In the genomic region with DNA sequence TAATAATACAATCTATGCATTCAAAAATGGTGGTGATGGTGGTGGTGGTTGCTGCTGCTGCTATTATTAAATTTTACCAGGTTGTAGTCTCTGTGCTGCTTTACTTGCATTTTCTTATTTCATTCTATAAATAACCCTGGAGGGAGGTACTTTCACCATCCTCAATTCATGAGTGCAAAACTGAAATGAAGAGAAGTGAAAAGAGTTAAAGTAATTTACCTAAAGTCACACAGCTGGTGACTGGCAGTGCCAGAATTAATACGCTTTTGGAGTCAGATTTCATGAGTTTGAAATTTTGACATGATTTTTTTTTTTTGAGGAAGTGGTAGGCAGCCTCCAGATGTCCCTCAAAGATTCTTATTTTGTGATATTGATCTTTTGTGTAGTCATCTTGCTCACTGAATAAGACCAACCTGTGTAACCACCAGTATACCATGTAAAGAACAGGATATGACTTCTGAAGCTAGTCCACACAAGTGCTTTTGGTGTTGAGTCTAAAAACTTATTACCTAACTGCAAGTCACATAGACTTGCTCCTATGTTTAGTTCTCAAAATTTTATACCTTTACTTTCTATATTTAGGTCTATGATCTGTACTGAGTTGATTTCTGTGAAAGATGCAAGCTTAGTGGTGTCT, we compare ENCODE assay signal across 1 cellular context.
TF ChIP-seq lines count a peak whose summit lies in the region.

No MANE protein-coding gene starts in this region.

TF ChIP-seq in GM12878, 131 proteins besides CTCF, POLR2A, EP300 and RAD21 (continued from another document):
- TF ChIP-seq, protein P1, sequence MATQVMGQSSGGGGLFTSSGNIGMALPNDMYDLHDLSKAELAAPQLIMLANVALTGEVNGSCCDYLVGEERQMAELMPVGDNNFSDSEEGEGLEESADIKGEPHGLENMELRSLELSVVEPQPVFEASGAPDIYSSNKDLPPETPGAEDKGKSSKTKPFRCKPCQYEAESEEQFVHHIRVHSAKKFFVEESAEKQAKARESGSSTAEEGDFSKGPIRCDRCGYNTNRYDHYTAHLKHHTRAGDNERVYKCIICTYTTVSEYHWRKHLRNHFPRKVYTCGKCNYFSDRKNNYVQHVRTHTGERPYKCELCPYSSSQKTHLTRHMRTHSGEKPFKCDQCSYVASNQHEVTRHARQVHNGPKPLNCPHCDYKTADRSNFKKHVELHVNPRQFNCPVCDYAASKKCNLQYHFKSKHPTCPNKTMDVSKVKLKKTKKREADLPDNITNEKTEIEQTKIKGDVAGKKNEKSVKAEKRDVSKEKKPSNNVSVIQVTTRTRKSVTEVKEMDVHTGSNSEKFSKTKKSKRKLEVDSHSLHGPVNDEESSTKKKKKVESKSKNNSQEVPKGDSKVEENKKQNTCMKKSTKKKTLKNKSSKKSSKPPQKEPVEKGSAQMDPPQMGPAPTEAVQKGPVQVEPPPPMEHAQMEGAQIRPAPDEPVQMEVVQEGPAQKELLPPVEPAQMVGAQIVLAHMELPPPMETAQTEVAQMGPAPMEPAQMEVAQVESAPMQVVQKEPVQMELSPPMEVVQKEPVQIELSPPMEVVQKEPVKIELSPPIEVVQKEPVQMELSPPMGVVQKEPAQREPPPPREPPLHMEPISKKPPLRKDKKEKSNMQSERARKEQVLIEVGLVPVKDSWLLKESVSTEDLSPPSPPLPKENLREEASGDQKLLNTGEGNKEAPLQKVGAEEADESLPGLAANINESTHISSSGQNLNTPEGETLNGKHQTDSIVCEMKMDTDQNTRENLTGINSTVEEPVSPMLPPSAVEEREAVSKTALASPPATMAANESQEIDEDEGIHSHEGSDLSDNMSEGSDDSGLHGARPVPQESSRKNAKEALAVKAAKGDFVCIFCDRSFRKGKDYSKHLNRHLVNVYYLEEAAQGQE (IDR thresholded peaks at IDR 0.05; ENCODE audit: low read depth, low read length): no peak
- TF ChIP-seq BHLHE40 (IDR thresholded peaks at IDR 0.05; ENCODE audit: borderline replicate concordance in 1 of 2, low read depth in 2 of 2, low read length in 1 of 2) (no peak), CBX5 (IDR thresholded peaks at IDR 0.05; ENCODE audit: low read depth) (no peak), IKZF2 (IDR thresholded peaks at IDR 0.05) (no peak), CHD1 (IDR thresholded peaks at IDR 0.05; ENCODE audit: low read depth, low read length) (no peak), SREBF2 (IDR thresholded peaks at IDR 0.05; ENCODE audit: low read length) (no peak), PKNOX1 (IDR thresholded peaks at IDR 0.05) (peak; percentile 54), HDAC2 (IDR thresholded peaks at IDR 0.05) (no peak), TAF1 (IDR thresholded peaks at IDR 0.05; ENCODE audit: borderline replicate concordance, low read depth, low read length) (no peak), RELB (IDR thresholded peaks at IDR 0.05; ENCODE audit: low read depth) (no peak), POU2F2 (IDR thresholded peaks at IDR 0.05; ENCODE audit: borderline replicate concordance, low read depth, low read length) (no peak), CREM (IDR thresholded peaks at IDR 0.05; ENCODE audit: low read depth) (0 out of 2 replicates have a peak, but pooled peaks have one; percentile 36), SPI1 (IDR thresholded peaks at IDR 0.05; ENCODE audit: borderline replicate concordance, insufficient read depth, low read depth, low read length) (peak; percentile 52; the same call in 1 of the 2 replicates), CREB1 (IDR thresholded peaks at IDR 0.05; ENCODE audit: low read depth) (no peak; the same call in 1 of the 2 replicates), ZSCAN29 (IDR thresholded peaks at IDR 0.05) (no peak), NBN (IDR thresholded peaks at IDR 0.05) (no peak), IRF4 (IDR thresholded peaks at IDR 0.05; ENCODE audit: low read depth, low read length) (no peak)
